ENCODE assay signal across 8 cellular contexts in the genomic region with DNA sequence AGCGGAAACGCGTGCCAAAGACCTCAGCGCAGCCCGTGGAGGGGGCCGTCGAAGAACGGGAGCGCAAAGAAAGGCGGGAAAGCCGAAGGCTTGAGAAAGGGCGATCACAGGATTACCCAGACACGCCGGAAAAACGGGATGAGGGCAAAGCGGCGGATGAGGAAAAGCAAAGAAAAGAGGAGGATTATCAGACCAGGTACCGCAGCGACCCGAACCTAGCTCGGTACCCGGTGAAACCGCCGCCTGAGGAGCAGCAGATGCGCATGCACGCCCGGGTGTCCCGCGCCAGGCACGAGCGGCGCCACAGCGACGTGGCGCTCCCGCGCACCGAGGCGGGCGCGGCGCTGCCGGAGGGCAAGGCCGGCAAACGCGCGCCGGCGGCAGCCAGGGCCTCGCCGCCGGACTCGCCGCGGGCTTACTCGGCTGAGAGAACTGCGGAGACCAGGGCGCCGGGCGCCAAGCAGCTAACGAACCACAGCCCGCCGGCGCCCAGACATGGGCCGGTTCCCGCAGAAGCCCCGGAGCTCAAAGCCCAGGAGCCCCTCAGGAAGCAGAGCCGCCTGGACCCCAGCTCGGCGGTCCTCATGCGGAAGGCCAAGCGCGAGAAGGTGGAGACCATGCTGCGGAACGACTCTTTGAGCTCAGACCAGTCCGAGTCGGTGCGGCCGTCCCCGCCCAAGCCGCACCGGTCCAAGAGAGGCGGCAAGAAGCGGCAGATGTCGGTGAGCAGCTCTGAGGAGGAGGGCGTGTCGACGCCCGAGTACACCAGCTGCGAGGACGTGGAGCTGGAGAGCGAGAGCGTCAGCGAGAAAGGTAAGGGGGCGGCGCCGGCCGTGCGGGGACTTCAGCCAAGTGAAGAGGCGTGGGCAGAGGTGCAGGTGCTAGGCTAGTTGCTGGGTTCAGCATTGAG.
DNase-seq lines count a peak whose midpoint lies in the region; ATAC-seq, FAIRE-seq and TF ChIP-seq lines count a peak whose summit lies in the region.

No MANE protein-coding gene starts in this region.

- intact Hi-C loops in GM12878 (cut with micrococcal nuclease; ENCODE audit: unreplicated experiment), result no loop called here
- intact Hi-C loops in CD4-positive, alpha-beta memory T cell (cut with micrococcal nuclease), result no loop called here

- H3K9me2 ChIP-seq in MM.1S (replicated peaks; ENCODE audit: insufficient read depth, low read length), result no peaks in the 10 kb centered on the region

- 36% methylated on average over 82 of the region's 100 CpGs for WGBS in GM12878 (ENCODE audit: insufficient coverage, insufficient replicate concordance, low lambda C conversion rate, missing lambda C conversion rate)

- H3K27me3 ChIP-seq in MM.1S (replicated peaks; ENCODE audit: insufficient read depth, low read length) (no peaks in the 10 kb centered on the region), GM12878 (replicated peaks in 1 of 2; ENCODE audit: control insufficient read depth in 2 of 2, insufficient read depth in 2 of 2, low read length in 1 of 2) (peaks cover 3 to 8% of the 10 kb centered on the region in 2 experiments; a peak in 3 of 4 replicates)
- no peaks in the 10 kb centered on the region for H3K27me3 ChIP-seq in CD4-positive, alpha-beta memory T cell (ENCODE audit: insufficient read depth, low read length)

- H3K9ac ChIP-seq in MM.1S (ENCODE audit: low read length) (peak overlapping the region; percentile 48; the same call in 1 of the 2 replicates), GM12878 (ENCODE audit: control insufficient read depth, insufficient read depth, low read length) (no peak overlapping the region)

- peaks cover 12% of the 10 kb centered on the region for H3K4me1 Mint-ChIP-seq in stimulated activated memory B cell treated with anti-CD40 and anti-IgM and Interleukin-4, amounts not matched to agents 10 μg/mL and 1 μg/mL and 100 μg/mL, for 72 hours
- peaks cover 4 to 11% (median 5%) of the 10 kb centered on the region in 4 donors for H3K4me1 Mint-ChIP-seq in naive thymus-derived CD8-positive, alpha-beta T cell
- peaks cover 3 to 9% (median 4%) of the 10 kb centered on the region in 4 donors for H3K4me1 Mint-ChIP-seq in CD4-positive, alpha-beta memory T cell

- H3K79me2 ChIP-seq in MM.1S (ENCODE audit: low read length), result no peaks in the 10 kb centered on the region
- no peaks in the 10 kb centered on the region for H3K79me2 ChIP-seq in GM12878 (ENCODE audit: control insufficient read depth, insufficient read depth, low read length)

- H3K4me2 ChIP-seq in MM.1S (ENCODE audit: low read depth, low read length) (peak overlapping the region; percentile 86), GM12878 (ENCODE audit: control insufficient read depth, insufficient read depth) (no peak overlapping the region)

- ATAC-seq in GM21528 (IDR thresholded peaks at IDR 0.05; ENCODE audit: low FRiP score, unreplicated experiment) (peak; percentile 66), GM12878 (peak; percentile 47)
- ATAC-seq in stimulated activated memory B cell treated with anti-CD40 and anti-IgM and Interleukin-4, amounts not matched to agents 10 μg/mL and 1 μg/mL and 100 μg/mL, for 72 hours, result peak; percentile 65
- ATAC-seq in naive thymus-derived CD8-positive, alpha-beta T cell, result no peak

- H2AFZ ChIP-seq in MM.1S (ENCODE audit: low read length) (peak overlapping the region; percentile 83), GM12878 (ENCODE audit: control insufficient read depth, low read depth, low read length) (no peak overlapping the region; the same call in 1 of the 2 replicates)

- H3K9me3 ChIP-seq in MM.1S (replicated peaks; ENCODE audit: insufficient read depth, low read length) (no peaks in the 10 kb centered on the region), GM12878 (replicated peaks; ENCODE audit: control insufficient read depth, insufficient read depth, low read length) (no peaks in the 10 kb centered on the region)
- H3K9me3 ChIP-seq in CD4-positive, alpha-beta memory T cell (ENCODE audit: control insufficient read depth in 1 of 2, low read length in 2 of 2), result no peaks in the 10 kb centered on the region

- no TSS peak for BruUV-seq in GM12878 (replicated peaks; lab: Mats Ljungman, UMichigan)

- TF ChIP-seq POLR2A in GM12878 (IDR thresholded peaks at IDR 0.05; ENCODE audit: low read depth, low read length), result no peak

- H3K9me3 Mint-ChIP-seq in stimulated activated memory B cell treated with anti-CD40 and anti-IgM and Interleukin-4, amounts not matched to agents 10 μg/mL and 1 μg/mL and 100 μg/mL, for 72 hours, result no peaks in the 10 kb centered on the region
- H3K9me3 Mint-ChIP-seq in naive thymus-derived CD8-positive, alpha-beta T cell, result peaks cover 0 to 11% (median 3%) of the 10 kb centered on the region in 9 donors
- H3K9me3 Mint-ChIP-seq in CD4-positive, alpha-beta memory T cell, result peaks cover 0 to 17% (median 6%) of the 10 kb centered on the region in 8 donors

- DNase-seq in GM10248 (ENCODE audit: extremely low spot score) (peak; percentile 31), MM.1S (peak; percentile 91), GM12878 (ENCODE audit: low read depth, low spot score) (no peak), iPS-NIHi11 (ENCODE audit: low spot score) (peak; percentile 80)
- DNase-seq in naive thymus-derived CD8-positive, alpha-beta T cell, result no peak
- DNase-seq in CD4-positive, alpha-beta memory T cell, result no peak

- H3K4me1 ChIP-seq in MM.1S (ENCODE audit: low read length) (no peaks in the 10 kb centered on the region), GM12878 (ENCODE audit: control insufficient read depth, insufficient read depth, low read length) (no peaks in the 10 kb centered on the region)
- H3K4me1 ChIP-seq in CD4-positive, alpha-beta memory T cell (ENCODE audit: insufficient read depth, low read length), result no peaks in the 10 kb centered on the region

- RAD21 ChIA-PET in GM12878 (lab: Charles Lee; ENCODE audit: unreplicated experiment), result no interaction called here

- no peak for FAIRE-seq in GM12878 (lab: Jason Lieb, UNC)

- H3K27me3 Mint-ChIP-seq in stimulated activated memory B cell treated with anti-CD40 and anti-IgM and Interleukin-4, amounts not matched to agents 10 μg/mL and 1 μg/mL and 100 μg/mL, for 72 hours, result peaks cover 62% of the 10 kb centered on the region
- H3K27me3 Mint-ChIP-seq in naive thymus-derived CD8-positive, alpha-beta T cell, result peaks cover 23 to 53% (median 36%) of the 10 kb centered on the region in 5 donors
- H3K27me3 Mint-ChIP-seq in CD4-positive, alpha-beta memory T cell, result peaks cover 17 to 18% of the 10 kb centered on the region in 2 donors

- H4K20me1 ChIP-seq in MM.1S (ENCODE audit: insufficient read depth, low read length) (no peaks in the 10 kb centered on the region), GM12878 (ENCODE audit: control insufficient read depth, insufficient read depth) (no peaks in the 10 kb centered on the region)

- no peak overlapping the region for H3K27ac Mint-ChIP-seq in stimulated activated memory B cell treated with anti-CD40 and anti-IgM and Interleukin-4, amounts not matched to agents 10 μg/mL and 1 μg/mL and 100 μg/mL, for 72 hours
- no peak overlapping the region for H3K27ac Mint-ChIP-seq in naive thymus-derived CD8-positive, alpha-beta T cell
- H3K27ac Mint-ChIP-seq in CD4-positive, alpha-beta memory T cell, result no peak overlapping the region

- CTCF ChIA-PET in GM10248 (lab: Yijun Ruan, JAX) (interaction anchor here (1.2 kb wide), 1 partner anchor 13 kb away, joined by 3 read pairs; no protein-coding TSS in a partner anchor), GM12878 (lab: Yijun Ruan, JAX) (interaction anchor here (0.6 kb wide), 1 partner anchor 797 kb away, joined by 4 read pairs; no protein-coding TSS in a partner anchor)
- CTCF ChIA-PET in CD4-positive, alpha-beta memory T cell (lab: Charles Lee; ENCODE audit: partially characterized antibody), result no interaction called here

- TF ChIP-seq CTCF in GM10248 (IDR thresholded peaks at IDR 0.05; ENCODE audit: control extremely low read depth, extremely low read depth, low read depth, missing control alignments) (no peak), MM.1S (IDR thresholded peaks at IDR 0.05; ENCODE audit: low read length) (no peak), GM12878 (IDR thresholded peaks at IDR 0.05 in 2 of 3, conservative IDR thresholded peaks at IDR 0.05 in 1 of 3; ENCODE audit: control insufficient read depth in 2 of 3, extremely low read depth in 1 of 3, insufficient read depth in 1 of 3, low read depth in 3 of 3, low read length in 3 of 3) (no peak)

- H3K36me3 Mint-ChIP-seq in stimulated activated memory B cell treated with anti-CD40 and anti-IgM and Interleukin-4, amounts not matched to agents 10 μg/mL and 1 μg/mL and 100 μg/mL, for 72 hours, result peaks cover 4% of the 10 kb centered on the region
- H3K36me3 Mint-ChIP-seq in naive thymus-derived CD8-positive, alpha-beta T cell, result peaks cover 0 to 5% (median 3%) of the 10 kb centered on the region in 3 donors
- peaks cover 0 to 4% of the 10 kb centered on the region in 2 donors for H3K36me3 Mint-ChIP-seq in CD4-positive, alpha-beta memory T cell

- no peak for TF ChIP-seq EP300 in GM12878 (IDR thresholded peaks at IDR 0.05; ENCODE audit: borderline replicate concordance in 1 of 2, control insufficient read depth in 1 of 2, low read depth in 2 of 2, low read length in 2 of 2)

- no peaks in the 10 kb centered on the region for H3K36me3 ChIP-seq in MM.1S (replicated peaks; ENCODE audit: insufficient read depth, low read length)
- no peaks in the 10 kb centered on the region for H3K36me3 ChIP-seq in GM12878 (ENCODE audit: control insufficient read depth in 2 of 2, insufficient read depth in 2 of 2, low read length in 1 of 2)
- no peaks in the 10 kb centered on the region for H3K36me3 ChIP-seq in CD4-positive, alpha-beta memory T cell (ENCODE audit: insufficient read depth, low read length)

- no peak for TF ChIP-seq RAD21 in GM12878 (IDR thresholded peaks at IDR 0.05; ENCODE audit: insufficient read depth, low read depth, low read length)

- H3K4me3 Mint-ChIP-seq in stimulated activated memory B cell treated with anti-CD40 and anti-IgM and Interleukin-4, amounts not matched to agents 10 μg/mL and 1 μg/mL and 100 μg/mL, for 72 hours, result peak overlapping the region; percentile 74
- peak overlapping the region in 5 of 10 donors; percentile 20 to 63 (median 43) for H3K4me3 Mint-ChIP-seq in naive thymus-derived CD8-positive, alpha-beta T cell
- H3K4me3 Mint-ChIP-seq in CD4-positive, alpha-beta memory T cell, result peak overlapping the region in 4 of 8 donors; percentile 23 to 68 (median 38)

- H3K27ac ChIP-seq in MM.1S (ENCODE audit: low read length) (peak overlapping the region; percentile 5; the same call in 1 of the 2 replicates), GM12878 (ENCODE audit: control insufficient read depth, insufficient read depth) (no peak overlapping the region)
- no peak overlapping the region for H3K27ac ChIP-seq in CD4-positive, alpha-beta memory T cell (ENCODE audit: low read depth, low read length)

- SMC1A ChIA-PET in GM12878 (lab: Charles Lee; ENCODE audit: uncharacterized antibody, unreplicated experiment), result no interaction called here

- H3F3A ChIP-seq in MM.1S (ENCODE audit: insufficient read depth, low read length), result no peaks in the 10 kb centered on the region

- POLR2A ChIA-PET in GM10248 (lab: Yijun Ruan, JAX) (no interaction called here), GM12878 (lab: Charles Lee) (no interaction called here)
- POLR2A ChIA-PET in naive thymus-derived CD8-positive, alpha-beta T cell (lab: Charles Lee), result no interaction called here
- POLR2A ChIA-PET in CD4-positive, alpha-beta memory T cell (lab: Charles Lee; ENCODE audit: partially characterized antibody), result no interaction called here

- in situ Hi-C loops in GM12878 (cut with MboI), result no loop called here

- H3K4me3 ChIP-seq in MM.1S (ENCODE audit: low read length) (peak overlapping the region; percentile 63), GM12878 (no peak overlapping the region)
- no peak overlapping the region for H3K4me3 ChIP-seq in CD4-positive, alpha-beta memory T cell (ENCODE audit: low read length in 2 of 2)

Comparison
In these comparisons a context has a peak if more than half of its experiments do, and no peak if none do; other contexts are left out.
1. DNase-seq: peak in GM10248 (single experiment), MM.1S (single experiment) and iPS-NIHi11 (single experiment); none in GM12878 (single experiment), naive thymus-derived CD8-positive, alpha-beta T cell (0 of 10) and CD4-positive, alpha-beta memory T cell (0 of 5).
2. ATAC-seq: peak in GM21528 (single experiment), GM12878 (single experiment) and stimulated activated memory B cell treated with anti-CD40 and anti-IgM and Interleukin-4, amounts not matched to agents 10 μg/mL and 1 μg/mL and 100 μg/mL, for 72 hours (single experiment); none in naive thymus-derived CD8-positive, alpha-beta T cell (0 of 2).